ENCODE assay signal across 15 cellular contexts in the genomic region with DNA sequence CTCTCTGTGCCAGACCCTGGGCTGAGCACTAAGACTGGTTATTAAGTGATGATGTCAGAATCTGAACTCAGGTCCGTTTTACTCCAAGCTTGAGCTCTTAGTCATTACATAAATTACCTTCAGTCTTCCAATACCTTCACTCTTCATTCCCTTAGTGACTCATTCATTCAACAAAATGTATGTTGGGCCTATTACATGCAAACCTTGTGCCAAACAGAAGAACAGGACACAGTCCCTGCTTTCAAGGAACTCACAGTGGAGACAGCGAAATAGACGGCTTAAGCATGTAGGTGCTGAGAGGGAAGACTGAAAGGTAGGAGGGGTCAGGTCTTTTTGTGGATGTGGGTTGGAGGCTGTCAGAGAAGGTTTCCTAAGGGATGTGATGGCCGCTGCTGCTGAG. TPM values are rescaled to one million over a fixed set of nuclear protein-coding genes. Genes with fewer than 3 reads are reported as not detected.
A peak's percentile ranks its signal among the peaks of the same experiment; 100 is the strongest.
DNase-seq lines count a peak whose midpoint lies in the region; ATAC-seq and TF ChIP-seq lines count a peak whose summit lies in the region.
"Had no signal": no experiment of that assay in that cellular context is flagged by ENCODE, and none has a peak within 500 bp of the region (broad histone marks: within the 10 kb centered on the region; RNA-seq: fewer than 3 reads in every experiment).

No MANE protein-coding gene starts in this region.

- H3K4me1 Mint-ChIP-seq in type B pancreatic cell (ENCODE audit: unreplicated experiment), result peaks cover 28% of the 10 kb centered on the region

- no peaks in the 10 kb centered on the region for H3K9me3 Mint-ChIP-seq in type B pancreatic cell
- H3K9me3 Mint-ChIP-seq: T-helper 1 cell treated with Interleukin-12 subunit alpha and Interleukin-12 subunit beta and Interleukin-4 antibody, amounts not matched to agents 30 μg/mL and 1 μg/mL, for 36 hours had no signal

- no peaks in the 10 kb centered on the region for H3K36me3 Mint-ChIP-seq in type B pancreatic cell

- peak overlapping the region; percentile 30 for H3K27ac Mint-ChIP-seq in type B pancreatic cell
- H3K27ac Mint-ChIP-seq: T-helper 1 cell treated with Interleukin-12 subunit alpha and Interleukin-12 subunit beta and Interleukin-4 antibody, amounts not matched to agents 30 μg/mL and 1 μg/mL, for 36 hours had no signal

- peak overlapping the region; percentile 54 for H3K4me3 Mint-ChIP-seq in type B pancreatic cell
- H3K4me3 Mint-ChIP-seq: T-helper 1 cell treated with Interleukin-12 subunit alpha and Interleukin-12 subunit beta and Interleukin-4 antibody, amounts not matched to agents 30 μg/mL and 1 μg/mL, for 36 hours had no signal

- DNase-seq in DMS53 (lab: John Stamatoyannopoulos, UW) (peak; percentile 45), DMS53 treated with DMSO at 0.1 percent for 48 hours (lab: John Stamatoyannopoulos, UW; ENCODE audit: unreplicated experiment) (no peak), type B pancreatic cell (ENCODE audit: extremely low spot score, unreplicated experiment) (no peak)
- no peak for DNase-seq in activated CD4-positive, alpha-beta T cell treated with anti-CD3 and anti-CD28 coated beads for 1 hour
- DNase-seq: aorta, C1 segment of cervical spinal cord, dermis blood vessel endothelial cell, KG1, left colon, NCI-H1105, pancreas had no signal

- ATAC-seq in esophagus mucosa, result peak; percentile 21
- no peak for ATAC-seq in HG03469 (IDR thresholded peaks at IDR 0.05; ENCODE audit: unreplicated experiment)
- ATAC-seq: left colon, pancreas had no signal

- peaks cover 9% of the 10 kb centered on the region for H3K27me3 Mint-ChIP-seq in type B pancreatic cell

- no peak for TF ChIP-seq CTCF in type B pancreatic cell (conservative IDR thresholded peaks at IDR 0.05)

RNA-seq across cellular contexts. Expression of a gene that starts 3.3 kb away (rescaled TPM):
- total RNA-seq in esophagus mucosa (2.3 TPM), type B pancreatic cell (ENCODE audit: low replicate concordance) (1.2 and 2.8 TPM in 2 replicates)

RNA-seq across cellular contexts. Expression of a gene that starts 25.3 kb away (rescaled TPM):
- 16.1 TPM for total RNA-seq in esophagus mucosa
- total RNA-seq in type B pancreatic cell (ENCODE audit: low replicate concordance), result 27.1 and 46.3 TPM in 2 replicates

RNA-seq across cellular contexts. Expression of a gene that starts 43.9 kb away (rescaled TPM):
- not detected for total RNA-seq in esophagus mucosa
- total RNA-seq in type B pancreatic cell (ENCODE audit: low replicate concordance), result not detected in 2 replicates
- total RNA-seq: dermis blood vessel endothelial cell, RPMI7951 had no signal

RNA-seq across cellular contexts. Expression of a gene that starts 59.9 kb away (rescaled TPM):
- 145 TPM for total RNA-seq in esophagus mucosa
- 233 and 240 TPM in 2 replicates for total RNA-seq in type B pancreatic cell (ENCODE audit: low replicate concordance)
